Comparison of ENCODE assay signal across 1 cellular context in genomic region chr1:52142220-52143153, GRCh38.
TF ChIP-seq lines count a peak whose summit lies in the region.

No MANE protein-coding gene starts in this region.

TF ChIP-seq in H1, 55 proteins besides CTCF, POLR2A, EP300 and RAD21 (continued from another document):
- TF ChIP-seq NANOG (IDR thresholded peaks at IDR 0.05; ENCODE audit: insufficient read depth, low read depth, low read length, poor library complexity, severe bottlenecking) (no peak), POLR2AphosphoS5 (IDR thresholded peaks at IDR 0.05; ENCODE audit: low read depth, low read length) (no peak), GTF2F1 (IDR thresholded peaks at IDR 0.05; ENCODE audit: borderline replicate concordance, low read depth, low read length) (no peak), HDAC6 (IDR thresholded peaks at IDR 0.05; ENCODE audit: low read depth, low read length) (no peak), CTBP2 (IDR thresholded peaks at IDR 0.05; ENCODE audit: borderline replicate concordance, insufficient read depth, insufficient read length, low read length) (no peak), SIX5 (IDR thresholded peaks at IDR 0.05; ENCODE audit: low read depth, low read length) (no peak), RBBP5 (IDR thresholded peaks at IDR 0.05; ENCODE audit: borderline replicate concordance, low read depth, low read length) (peak; percentile 87; the same call in 1 of the 2 replicates), BRCA1 (IDR thresholded peaks at IDR 0.05; ENCODE audit: low read depth, low read length) (no peak), SIN3A (conservative IDR thresholded peaks at IDR 0.05 in 1 of 2, IDR thresholded peaks at IDR 0.05 in 1 of 2; ENCODE audit: low read depth in 1 of 2, low read length in 2 of 2) (peak in 1 of 2 experiments; percentile 68; a peak in 1 of 4 replicates), SAP30 (IDR thresholded peaks at IDR 0.05; ENCODE audit: insufficient read depth, insufficient replicate concordance, low read length) (no peak), JUN (IDR thresholded peaks at IDR 0.05; ENCODE audit: low read depth, low read length) (no peak), KDM4A (IDR thresholded peaks at IDR 0.05; ENCODE audit: low read depth, low read length, severe bottlenecking) (peak; percentile 75), CHD2 (IDR thresholded peaks at IDR 0.05; ENCODE audit: low read length) (no peak), E2F6 (IDR thresholded peaks at IDR 0.05) (no peak), TBP (IDR thresholded peaks at IDR 0.05; ENCODE audit: low read depth, low read length) (no peak), SP1 (IDR thresholded peaks at IDR 0.05; ENCODE audit: low read depth, low read length) (no peak), CHD7 (IDR thresholded peaks at IDR 0.05; ENCODE audit: insufficient replicate concordance, low read length) (no peak), EZH2 (IDR thresholded peaks at IDR 0.05; ENCODE audit: low read depth, low read length, severe bottlenecking) (no peak), CBX8 (IDR thresholded peaks at IDR 0.05; ENCODE audit: borderline replicate concordance, low read depth, low read length) (no peak), TAF1 (IDR thresholded peaks at IDR 0.05; ENCODE audit: low read depth, low read length) (peak; percentile 50), CEBPB (IDR thresholded peaks at IDR 0.05; ENCODE audit: low read depth, low read length) (no peak), BACH1 (IDR thresholded peaks at IDR 0.05; ENCODE audit: low read length) (no peak; the same call in 1 of the 2 replicates), SIRT6 (IDR thresholded peaks at IDR 0.05; ENCODE audit: low read length) (no peak), TEAD4 (IDR thresholded peaks at IDR 0.05; ENCODE audit: low read depth, low read length) (no peak), KDM5A (IDR thresholded peaks at IDR 0.05; ENCODE audit: low read length) (no peak), EGR1 (IDR thresholded peaks at IDR 0.05; ENCODE audit: borderline replicate concordance, low read depth, low read length) (no peak), ZNF274 (IDR thresholded peaks at IDR 0.05; ENCODE audit: borderline replicate concordance, extremely low read depth, low read length) (no peak), FOSL1 (IDR thresholded peaks at IDR 0.05; ENCODE audit: insufficient read depth, low read depth, low read length) (no peak), USF2 (IDR thresholded peaks at IDR 0.05; ENCODE audit: low read length) (no peak), HDAC2 (IDR thresholded peaks at IDR 0.05; ENCODE audit: borderline replicate concordance in 1 of 2, low read depth in 2 of 2, low read length in 2 of 2) (no peak)
